In genomic region chr7:91565499-91566331, GRCh38 we compare ENCODE assay signal across 1 cellular context.
TF ChIP-seq lines count a peak whose summit lies in the region.

No MANE protein-coding gene starts in this region.

TF ChIP-seq in HepG2, 621 proteins besides CTCF, POLR2A, EP300 and RAD21 (continued from another document and continues in another):
- TF ChIP-seq AHR (CRISPR knock-in tag; IDR thresholded peaks at IDR 0.05) (no peak), ZNF17 (CRISPR knock-in tag; IDR thresholded peaks at IDR 0.05) (no peak), ZNF253 (CRISPR knock-in tag; IDR thresholded peaks at IDR 0.05; ENCODE audit: borderline replicate concordance) (no peak), SOX13 (IDR thresholded peaks at IDR 0.05) (peak; percentile 80; the same call in 1 of the 2 replicates), SOX13 (CRISPR knock-in tag; conservative IDR thresholded peaks at IDR 0.05 in 1 of 2, IDR thresholded peaks at IDR 0.05 in 1 of 2) (peak in 1 of 2 experiments; percentile 96; a peak in 2 of 4 replicates), FOXP4 (CRISPR knock-in tag; IDR thresholded peaks at IDR 0.05) (peak; percentile 66), SIX4 (CRISPR knock-in tag; IDR thresholded peaks at IDR 0.05) (peak; percentile 56; the same call in 1 of the 2 replicates), SALL1 (CRISPR knock-in tag; IDR thresholded peaks at IDR 0.05) (peak; percentile 68), ZNF430 (CRISPR knock-in tag; IDR thresholded peaks at IDR 0.05) (no peak), KLF6 (CRISPR knock-in tag; IDR thresholded peaks at IDR 0.05) (peak; percentile 33; the same call in 1 of the 2 replicates), GPBP1L1 (CRISPR knock-in tag; IDR thresholded peaks at IDR 0.05) (no peak), ZNF713 (CRISPR knock-in tag; IDR thresholded peaks at IDR 0.05) (no peak), HOXA3 (CRISPR knock-in tag; IDR thresholded peaks at IDR 0.05) (peak; percentile 13; the same call in 1 of the 2 replicates), RCOR2 (CRISPR knock-in tag; IDR thresholded peaks at IDR 0.05) (peak; percentile 17; the same call in 1 of the 2 replicates), HMGA1 (CRISPR knock-in tag; conservative IDR thresholded peaks at IDR 0.05) (no peak), RBFOX2 (IDR thresholded peaks at IDR 0.05; ENCODE audit: low read depth, low read length) (peak; percentile 40; the same call in 1 of the 2 replicates), ISL2 (CRISPR knock-in tag; IDR thresholded peaks at IDR 0.05) (peak; percentile 84), FOXJ3 (CRISPR knock-in tag; IDR thresholded peaks at IDR 0.05; ENCODE audit: borderline replicate concordance) (peak; percentile 85), ZNF773 (CRISPR knock-in tag; IDR thresholded peaks at IDR 0.05; ENCODE audit: borderline replicate concordance) (no peak), ZBTB43 (CRISPR knock-in tag; conservative IDR thresholded peaks at IDR 0.05) (no peak), TCF7L2 (IDR thresholded peaks at IDR 0.05; ENCODE audit: low read depth, low read length) (peak; percentile 41; the same call in 1 of the 2 replicates), DRAP1 (CRISPR knock-in tag; IDR thresholded peaks at IDR 0.05) (peak; percentile 16; the same call in 1 of the 2 replicates), ZFY (CRISPR knock-in tag; IDR thresholded peaks at IDR 0.05) (0 out of 2 replicates have a peak, but pooled peaks have one; percentile 21), ZFX (CRISPR knock-in tag; IDR thresholded peaks at IDR 0.05; ENCODE audit: low read depth) (peak; percentile 53), HINFP (CRISPR knock-in tag; IDR thresholded peaks at IDR 0.05; ENCODE audit: low read depth) (no peak), ZBTB4 (CRISPR knock-in tag; IDR thresholded peaks at IDR 0.05; ENCODE audit: borderline replicate concordance) (no peak), TFDP2 (CRISPR knock-in tag; IDR thresholded peaks at IDR 0.05) (peak; percentile 42; the same call in 1 of the 2 replicates), MIER2 (CRISPR knock-in tag; IDR thresholded peaks at IDR 0.05) (peak; percentile 73), RARA (CRISPR knock-in tag; IDR thresholded peaks at IDR 0.05) (peak; percentile 34), ONECUT2 (CRISPR knock-in tag; IDR thresholded peaks at IDR 0.05) (0 out of 2 replicates have a peak, but pooled peaks have one; percentile 48), ARID5B (CRISPR knock-in tag; IDR thresholded peaks at IDR 0.05) (peak; percentile 77; the same call in 1 of the 2 replicates), ZNF674 (CRISPR knock-in tag; IDR thresholded peaks at IDR 0.05; ENCODE audit: low read depth) (no peak), MTA3 (CRISPR knock-in tag; IDR thresholded peaks at IDR 0.05) (no peak), CREM (IDR thresholded peaks at IDR 0.05) (peak; percentile 58; the same call in 1 of the 2 replicates), CREM (CRISPR knock-in tag; IDR thresholded peaks at IDR 0.05) (no peak), POLR2G (IDR thresholded peaks at IDR 0.05; ENCODE audit: low read depth, low read length) (peak; percentile 70), ZNF10 (CRISPR knock-in tag; IDR thresholded peaks at IDR 0.05; ENCODE audit: borderline replicate concordance, low read depth) (no peak), ZNF264 (CRISPR knock-in tag; IDR thresholded peaks at IDR 0.05) (no peak), ASH2L (IDR thresholded peaks at IDR 0.05; ENCODE audit: insufficient read length, low read depth, low read length) (peak; percentile 75), GATAD1 (CRISPR knock-in tag; IDR thresholded peaks at IDR 0.05) (0 out of 2 replicates have a peak, but pooled peaks have one; percentile 12), NR2F6 (IDR thresholded peaks at IDR 0.05) (peak; percentile 79), NR2F6 (CRISPR knock-in tag; IDR thresholded peaks at IDR 0.05) (peak; percentile 52), ZNF780A (CRISPR knock-in tag; IDR thresholded peaks at IDR 0.05) (no peak), FOXP1 (IDR thresholded peaks at IDR 0.05) (no peak), FOXP1 (CRISPR knock-in tag; IDR thresholded peaks at IDR 0.05) (peak; percentile 52; the same call in 1 of the 2 replicates), MYPOP (CRISPR knock-in tag; IDR thresholded peaks at IDR 0.05) (no peak), MXI1 (IDR thresholded peaks at IDR 0.05; ENCODE audit: borderline replicate concordance, low read depth, low read length) (no peak), NFKBIZ (CRISPR knock-in tag; IDR thresholded peaks at IDR 0.05) (0 out of 2 replicates have a peak, but pooled peaks have one; percentile 61), ZNF292 (CRISPR knock-in tag; IDR thresholded peaks at IDR 0.05; ENCODE audit: borderline replicate concordance, low read depth) (peak; percentile 68; the same call in 1 of the 2 replicates), ZNF263 (CRISPR knock-in tag; IDR thresholded peaks at IDR 0.05) (peak; percentile 91)
